In genomic region chr2:175330195-175330594, GRCh38 we compare ENCODE assay signal across 2 cellular contexts.
A peak's percentile ranks its signal among the peaks of the same experiment; 100 is the strongest.
TF ChIP-seq lines count a peak whose summit lies in the region.

No MANE protein-coding gene starts in this region.

TF ChIP-seq in HepG2, 621 proteins besides CTCF, POLR2A, EP300 and RAD21 (continued from another document):
- TF ChIP-seq, protein P1, sequence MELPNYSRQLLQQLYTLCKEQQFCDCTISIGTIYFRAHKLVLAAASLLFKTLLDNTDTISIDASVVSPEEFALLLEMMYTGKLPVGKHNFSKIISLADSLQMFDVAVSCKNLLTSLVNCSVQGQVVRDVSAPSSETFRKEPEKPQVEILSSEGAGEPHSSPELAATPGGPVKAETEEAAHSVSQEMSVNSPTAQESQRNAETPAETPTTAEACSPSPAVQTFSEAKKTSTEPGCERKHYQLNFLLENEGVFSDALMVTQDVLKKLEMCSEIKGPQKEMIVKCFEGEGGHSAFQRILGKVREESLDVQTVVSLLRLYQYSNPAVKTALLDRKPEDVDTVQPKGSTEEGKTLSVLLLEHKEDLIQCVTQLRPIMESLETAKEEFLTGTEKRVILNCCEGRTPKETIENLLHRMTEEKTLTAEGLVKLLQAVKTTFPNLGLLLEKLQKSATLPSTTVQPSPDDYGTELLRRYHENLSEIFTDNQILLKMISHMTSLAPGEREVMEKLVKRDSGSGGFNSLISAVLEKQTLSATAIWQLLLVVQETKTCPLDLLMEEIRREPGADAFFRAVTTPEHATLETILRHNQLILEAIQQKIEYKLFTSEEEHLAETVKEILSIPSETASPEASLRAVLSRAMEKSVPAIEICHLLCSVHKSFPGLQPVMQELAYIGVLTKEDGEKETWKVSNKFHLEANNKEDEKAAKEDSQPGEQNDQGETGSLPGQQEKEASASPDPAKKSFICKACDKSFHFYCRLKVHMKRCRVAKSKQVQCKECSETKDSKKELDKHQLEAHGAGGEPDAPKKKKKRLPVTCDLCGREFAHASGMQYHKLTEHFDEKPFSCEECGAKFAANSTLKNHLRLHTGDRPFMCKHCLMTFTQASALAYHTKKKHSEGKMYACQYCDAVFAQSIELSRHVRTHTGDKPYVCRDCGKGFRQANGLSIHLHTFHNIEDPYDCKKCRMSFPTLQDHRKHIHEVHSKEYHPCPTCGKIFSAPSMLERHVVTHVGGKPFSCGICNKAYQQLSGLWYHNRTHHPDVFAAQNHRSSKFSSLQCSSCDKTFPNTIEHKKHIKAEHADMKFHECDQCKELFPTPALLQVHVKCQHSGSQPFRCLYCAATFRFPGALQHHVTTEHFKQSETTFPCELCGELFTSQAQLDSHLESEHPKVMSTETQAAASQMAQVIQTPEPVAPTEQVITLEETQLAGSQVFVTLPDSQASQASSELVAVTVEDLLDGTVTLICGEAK (IDR thresholded peaks at IDR 0.05), result peak; percentile 93
- TF ChIP-seq, protein P1 (CRISPR knock-in tag; IDR thresholded peaks at IDR 0.05), result no peak
TF ChIP-seq in HepG2: peak in this region for 1.

TF ChIP-seq in GM12878, 131 proteins besides CTCF, POLR2A, EP300 and RAD21:
- TF ChIP-seq, protein P1 (IDR thresholded peaks at IDR 0.05; ENCODE audit: borderline replicate concordance), result peak; percentile 39; the same call in 1 of the 2 replicates
- no peak for TF ChIP-seq PAX8 (IDR thresholded peaks at IDR 0.05)
